ENCODE assay signal across 32 cellular contexts in genomic region chr13:26262156-26262555, GRCh38.
"Had no signal": no experiment of that assay in that cellular context is flagged by ENCODE, and none has a peak within 500 bp of the region (broad histone marks: within the 10 kb centered on the region; RNA-seq: fewer than 3 reads in every experiment).

No MANE protein-coding gene starts in this region.

- H3K27ac ChIP-seq: adrenal gland, Peyer's patch, SJSA1, WERI-Rb-1 had no signal

- H3K4me3 ChIP-seq: adrenal gland, Peyer's patch, SJSA1 had no signal

- H3K9me3 ChIP-seq: adrenal gland, Peyer's patch, SJSA1 had no signal

- H3K27me3 ChIP-seq: adrenal gland, Peyer's patch, SJSA1 had no signal

- H3K36me3 ChIP-seq: adrenal gland, Peyer's patch, SJSA1, WERI-Rb-1 had no signal

- ATAC-seq: activated naive CD4-positive, alpha-beta T cell treated with anti-CD3 and anti-CD28 coated beads, Interleukin-2, amount 50 U/mL, for 72 hours; activated T-cell treated with anti-CD3 and anti-CD28 coated beads, Interleukin-2, amount 50 U/mL, for 72 hours; activated T-helper 17 cell treated with anti-CD3 and anti-CD28 coated beads, Interleukin-2, amount 50 U/mL, for 72 hours; PC-3 had no signal

- FAIRE-seq: colon had no signal

- DNase-seq: activated CD4-positive, alpha-beta memory T cell treated with anti-CD3 and anti-CD28 coated beads, Interleukin-2, amount 10 ng/mL, durations not matched to agents 7 days and 5 days; activated CD4-positive, alpha-beta T cell treated with anti-CD3 and anti-CD28 coated beads for 1 hour; activated CD4-positive, alpha-beta T cell treated with anti-CD3 and anti-CD28 coated beads for 48 hours; activated CD4-positive, CD25-positive, alpha-beta regulatory T cell; activated effector memory CD4-positive, alpha-beta T cell treated with anti-CD3 and anti-CD28 coated beads, Interleukin-2, amount 50 U/mL, for 16 hours; activated naive CD4-positive, alpha-beta T cell; activated T-cell treated with anti-CD3 and anti-CD28 coated beads, Interleukin-2, amount 50 U/mL, for 1 hour; activated T-cell treated with anti-CD3 and anti-CD28 coated beads, Interleukin-2, amount 50 U/mL, for 72 hours; adrenal gland; central memory CD4-positive, alpha-beta T cell; Karpas-422; MM.1S; MV-4-11; NCI-H1092; NCI-H1436 treated with DMSO at 0.1 percent for 48 hours; NCI-H1694 treated with DMSO at 0.1 percent for 48 hours; NCI-H2029; NCI-H2107; NCI-H510A; NCI-H526; NCI-H774; NK-92 treated with Interleukin-12 subunit alpha and Interleukin-12 subunit beta, amount 100 ng/mL, for 24 hours; PC-3; Peyer's patch; RPMI8226; SHP77 treated with DMSO at 0.1 percent for 48 hours; T1000; WERI-Rb-1 had no signal

- H3K4me1 ChIP-seq: SJSA1 had no signal
